In the genomic region with DNA sequence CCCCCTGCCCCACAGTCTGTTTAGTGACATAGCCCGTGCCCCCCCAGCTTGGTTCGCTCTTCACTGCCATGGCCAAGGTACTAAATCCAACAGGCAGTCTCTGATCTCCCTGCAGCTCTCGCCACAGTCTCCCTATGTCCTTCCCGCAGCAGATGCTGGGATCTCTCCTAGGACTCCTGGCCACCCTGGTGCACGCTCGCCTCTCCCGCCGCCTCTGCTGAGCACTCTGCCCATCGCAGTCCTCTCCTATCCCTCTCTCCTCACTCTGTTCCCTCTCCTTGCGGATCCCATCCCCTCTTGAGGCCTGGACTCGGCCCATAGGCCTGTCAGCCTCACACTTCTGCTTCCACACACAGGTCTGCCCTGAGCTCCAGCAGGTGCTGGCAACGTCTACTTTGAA, we compare ENCODE assay signal across 9 cellular contexts.
"Had no signal": no experiment of that assay in that cellular context is flagged by ENCODE, and none has a peak within 500 bp of the region (broad histone marks: within the 10 kb centered on the region; RNA-seq: fewer than 3 reads in every experiment).

No MANE protein-coding gene starts in this region.

- H3K27ac Mint-ChIP-seq: HFFc6, IgD-negative memory B cell had no signal

- ATAC-seq: HCT116, HepG2 had no signal

- H3K36me3 Mint-ChIP-seq: IgD-negative memory B cell had no signal

- H3K4me1 Mint-ChIP-seq: IgD-negative memory B cell had no signal

- H3K36me3 ChIP-seq: HAP-1 had no signal

- DNase-seq: GM23248, GOT3, HFFc6, KBM-7 had no signal

- H3K4me3 ChIP-seq: GM23248, HAP-1 had no signal

- H3K27ac ChIP-seq: GM23248, HL-60 had no signal

- H3K4me3 Mint-ChIP-seq: HFFc6, IgD-negative memory B cell had no signal

- H3K4me1 ChIP-seq: HAP-1 had no signal

- H3K9me3 ChIP-seq: HAP-1 had no signal

- H3K9ac ChIP-seq: GM23248 had no signal

- H2AFZ ChIP-seq: GM23248 had no signal
